ENCODE assay signal across 16 cellular contexts in the genomic region with DNA sequence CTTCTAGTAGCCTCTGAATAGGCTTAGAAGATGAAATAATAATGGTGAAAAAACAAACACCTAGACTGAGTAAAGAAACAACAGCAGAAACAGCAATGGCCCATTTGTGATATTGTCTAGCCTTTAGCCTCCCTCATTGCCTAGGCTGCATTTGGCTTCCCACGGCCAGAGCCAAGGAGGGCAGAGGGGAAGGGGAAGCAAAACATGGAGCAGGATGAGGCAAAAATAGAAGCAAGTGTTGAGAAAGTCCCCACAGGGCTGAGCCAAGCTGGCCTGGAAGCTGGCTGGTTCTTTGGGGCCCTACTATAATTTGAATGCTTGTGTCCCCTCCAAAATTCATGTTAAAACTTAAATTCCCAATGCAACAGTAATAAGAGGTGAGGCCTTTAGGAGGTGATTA.
DNase-seq lines count a peak whose midpoint lies in the region; ATAC-seq and TF ChIP-seq lines count a peak whose summit lies in the region.
"Had no signal": no experiment of that assay in that cellular context is flagged by ENCODE, and none has a peak within 500 bp of the region (broad histone marks: within the 10 kb centered on the region; RNA-seq: fewer than 3 reads in every experiment).

No MANE protein-coding gene starts in this region.

- peaks cover 24% of the 10 kb centered on the region for H3K4me1 Mint-ChIP-seq in chondrocyte (ENCODE audit: low read depth)
- no peaks in the 10 kb centered on the region for H3K4me1 Mint-ChIP-seq in CD8-positive, alpha-beta memory T cell
- H3K4me1 Mint-ChIP-seq: CD4-positive, CD25-positive, alpha-beta regulatory T cell; GM23338 had no signal

- H3K36me3 Mint-ChIP-seq in chondrocyte (ENCODE audit: low read depth), result peaks cover 6% of the 10 kb centered on the region
- no peaks in the 10 kb centered on the region for H3K36me3 Mint-ChIP-seq in CD8-positive, alpha-beta memory T cell
- H3K36me3 Mint-ChIP-seq: CD4-positive, CD25-positive, alpha-beta regulatory T cell had no signal

- H3K9ac ChIP-seq in adipocyte (ENCODE audit: low read length), result no peak overlapping the region

- H3K36me3 ChIP-seq in adipocyte (ENCODE audit: control insufficient read depth, insufficient read depth, low read length, severe bottlenecking), result no peaks in the 10 kb centered on the region
- H3K36me3 ChIP-seq in CD8-positive, alpha-beta memory T cell (ENCODE audit: insufficient read depth, low read length), result no peaks in the 10 kb centered on the region
- H3K36me3 ChIP-seq: BE2C had no signal

- H3K27ac ChIP-seq in CD8-positive, alpha-beta memory T cell (ENCODE audit: low read depth, low read length), result no peak overlapping the region

- intact Hi-C loops in left ventricle myocardium superior (cut with micrococcal nuclease) (no loop called here), sciatic nerve (cut with DNase I) (no loop called here)

- peak; percentile 84 for ATAC-seq in left ventricle myocardium superior
- no peak for ATAC-seq in sciatic nerve
- ATAC-seq: GM23338 had no signal

- H3K9me3 ChIP-seq in adipocyte (ENCODE audit: control insufficient read depth, low read length), result peaks cover 22% of the 10 kb centered on the region
- no peaks in the 10 kb centered on the region for H3K9me3 ChIP-seq in CD8-positive, alpha-beta memory T cell (ENCODE audit: low read length)
- H3K9me3 ChIP-seq: BE2C had no signal

- H3K4me3 Mint-ChIP-seq in chondrocyte (ENCODE audit: unreplicated experiment), result no peak overlapping the region
- no peak overlapping the region for H3K4me3 Mint-ChIP-seq in CD8-positive, alpha-beta memory T cell
- H3K4me3 Mint-ChIP-seq: CD4-positive, CD25-positive, alpha-beta regulatory T cell; GM23338 had no signal

- peaks cover 17% of the 10 kb centered on the region for H3K4me1 ChIP-seq in adipocyte (ENCODE audit: control insufficient read depth, insufficient read depth, low read length)
- H3K4me1 ChIP-seq in CD8-positive, alpha-beta memory T cell (ENCODE audit: insufficient read depth, low read length), result no peaks in the 10 kb centered on the region
- H3K4me1 ChIP-seq: BE2C had no signal

- CTCF ChIA-PET in CD8-positive, alpha-beta memory T cell (lab: Charles Lee), result no interaction called here

- H3K27ac Mint-ChIP-seq in chondrocyte (ENCODE audit: unreplicated experiment), result peak overlapping the region; percentile 71
- H3K27ac Mint-ChIP-seq in CD8-positive, alpha-beta memory T cell, result no peak overlapping the region
- H3K27ac Mint-ChIP-seq: CD4-positive, CD25-positive, alpha-beta regulatory T cell; GM23338 had no signal

- no peaks in the 10 kb centered on the region for H3K27me3 Mint-ChIP-seq in chondrocyte (ENCODE audit: low read depth)
- H3K27me3 Mint-ChIP-seq in CD8-positive, alpha-beta memory T cell, result peaks cover 4 to 24% of the 10 kb centered on the region in 2 donors

- H3K27me3 ChIP-seq in adipocyte (replicated peaks; ENCODE audit: control insufficient read depth, insufficient read depth, low read length), result no peaks in the 10 kb centered on the region
- no peaks in the 10 kb centered on the region for H3K27me3 ChIP-seq in CD8-positive, alpha-beta memory T cell (ENCODE audit: insufficient read depth, low read length, poor library complexity, severe bottlenecking)
- H3K27me3 ChIP-seq: BE2C had no signal

- TF ChIP-seq CTCF in chondrocyte (IDR thresholded peaks at IDR 0.05), result no peak

- no peak for DNase-seq in adipocyte (ENCODE audit: low read depth)
- peak; percentile 20 for DNase-seq in chondrocyte (ENCODE audit: low spot score)
- DNase-seq in left ventricle myocardium superior, result no peak
- DNase-seq in sciatic nerve (ENCODE audit: low spot score), result peak; percentile 56
- no peak for DNase-seq in CD8-positive, alpha-beta memory T cell
- no peak for DNase-seq in activated naive CD4-positive, alpha-beta T cell treated with anti-CD3 and anti-CD28 coated beads, Interleukin-2, amount 50 U/mL, for 16 hours
- no peak for DNase-seq in DMS153 treated with DMSO at 0.1 percent for 48 hours (lab: John Stamatoyannopoulos, UW; ENCODE audit: unreplicated experiment)
- DNase-seq: ACHN; BE2C; C1 segment of cervical spinal cord; CD4-positive, CD25-positive, alpha-beta regulatory T cell; DMS153; DMS79 treated with DMSO at 0.1 percent for 48 hours; GF-D8; HCEC 1CT had no signal

- H3K4me3 ChIP-seq in adipocyte (ENCODE audit: low read length), result peak overlapping the region; percentile 42
- no peak overlapping the region for H3K4me3 ChIP-seq in CD8-positive, alpha-beta memory T cell (ENCODE audit: low read length)
- H3K4me3 ChIP-seq: GM23338 had no signal

- H3K9me3 Mint-ChIP-seq in chondrocyte (ENCODE audit: low read depth), result peaks cover 12% of the 10 kb centered on the region
- H3K9me3 Mint-ChIP-seq in CD8-positive, alpha-beta memory T cell, result peaks cover 0 to 2% (median 0%) of the 10 kb centered on the region in 5 donors
- H3K9me3 Mint-ChIP-seq: CD4-positive, CD25-positive, alpha-beta regulatory T cell; GM23338 had no signal

- POLR2A ChIA-PET in CD8-positive, alpha-beta memory T cell (lab: Charles Lee), result no interaction called here

Comparison
In these comparisons a context has a peak if more than half of its experiments do, and no peak if none do; other contexts are left out.
1. DNase-seq: peak in chondrocyte (single experiment) and sciatic nerve (single experiment); none in adipocyte (single experiment), left ventricle myocardium superior (single experiment), CD8-positive, alpha-beta memory T cell (0 of 5), activated naive CD4-positive, alpha-beta T cell treated with anti-CD3 and anti-CD28 coated beads, Interleukin-2, amount 50 U/mL, for 16 hours (single experiment) and DMS153 treated with DMSO at 0.1 percent for 48 hours (single experiment).